Comparison of ENCODE assay signal across 22 cellular contexts in genomic region chr7:110983822-110984456, GRCh38.
DNase-seq lines count a peak whose midpoint lies in the region; ATAC-seq and TF ChIP-seq lines count a peak whose summit lies in the region.
"Had no signal": no experiment of that assay in that cellular context is flagged by ENCODE, and none has a peak within 500 bp of the region (broad histone marks: within the 10 kb centered on the region; RNA-seq: fewer than 3 reads in every experiment).

No MANE protein-coding gene starts in this region.

- H3K36me3 ChIP-seq in SK-N-SH (replicated peaks in 1 of 2; ENCODE audit: control insufficient read depth in 1 of 2, insufficient read depth in 2 of 2, low read length in 1 of 2) = no peaks in the 10 kb centered on the region
- H3K36me3 ChIP-seq: BLaER1 had no signal

- no peak overlapping the region for H3K27ac Mint-ChIP-seq in stimulated activated naive CD8-positive, alpha-beta T cell treated with anti-CD3 and anti-CD28 coated beads, Interleukin-15, amount 100 ng/mL, for 72 hours
- H3K27ac Mint-ChIP-seq: CD4-positive, CD25-positive, alpha-beta regulatory T cell had no signal

- POLR2A ChIA-PET in SK-N-SH (lab: Yijun Ruan, JAX) = no interaction called here

- H4K20me1 ChIP-seq in SK-N-SH (ENCODE audit: insufficient read depth) = no peaks in the 10 kb centered on the region
- H4K20me1 ChIP-seq: BLaER1 had no signal

- 27% methylated on average over 3 of the region's 3 CpGs for WGBS in SK-N-SH (ENCODE audit: low lambda C conversion rate)

- H3K27ac ChIP-seq in SK-N-SH (ENCODE audit: low read depth in 2 of 2, low read length in 1 of 2) = peak overlapping the region in 1 of 2 experiments; percentile 92; a peak in 2 of 4 replicates
- H3K27ac ChIP-seq: BLaER1, RWPE1 had no signal

- ATAC-seq in activated T-cell treated with anti-CD3 and anti-CD28 coated beads, Interleukin-2, amount 50 U/mL, for 4 hours = peak; percentile 38 to 43
- peak; percentile 56 for ATAC-seq in stimulated activated naive CD8-positive, alpha-beta T cell treated with anti-CD3 and anti-CD28 coated beads, Interleukin-15, amount 100 ng/mL, for 72 hours
- ATAC-seq: Panc1 had no signal

- TF ChIP-seq CTCF in SK-N-SH (IDR thresholded peaks at IDR 0.05) (no peak), epithelial cell of esophagus (IDR thresholded peaks at IDR 0.05; ENCODE audit: insufficient read depth, low read depth, low read length, missing control alignments) (no peak)

- no peak overlapping the region for H3K4me2 ChIP-seq in SK-N-SH
- H3K4me2 ChIP-seq: BLaER1 had no signal

- no peak overlapping the region for H2AFZ ChIP-seq in SK-N-SH (ENCODE audit: low read depth)

- no peak overlapping the region for H3K4me3 Mint-ChIP-seq in activated T-cell treated with anti-CD3 and anti-CD28 coated beads, Interleukin-2, amount 50 U/mL, for 4 hours
- no peak overlapping the region for H3K4me3 Mint-ChIP-seq in stimulated activated naive CD8-positive, alpha-beta T cell treated with anti-CD3 and anti-CD28 coated beads, Interleukin-15, amount 100 ng/mL, for 72 hours
- H3K4me3 Mint-ChIP-seq: CD4-positive, CD25-positive, alpha-beta regulatory T cell had no signal

- H3K36me3 Mint-ChIP-seq in activated T-cell treated with anti-CD3 and anti-CD28 coated beads, Interleukin-2, amount 50 U/mL, for 4 hours (ENCODE audit: insufficient read depth) = no peaks in the 10 kb centered on the region

- no peaks in the 10 kb centered on the region for H3K9me3 ChIP-seq in SK-N-SH
- H3K9me3 ChIP-seq: BLaER1 had no signal

- no peak overlapping the region for H3K9ac ChIP-seq in SK-N-SH
- H3K9ac ChIP-seq: BLaER1 had no signal

- peak; percentile 44; the same call in 1 of the 2 replicates for TF ChIP-seq RAD21 in SK-N-SH (IDR thresholded peaks at IDR 0.05; ENCODE audit: low read length)

- peak; percentile 43 to 100; a peak in 3 of 4 replicates for TF ChIP-seq EP300 in SK-N-SH (IDR thresholded peaks at IDR 0.05; ENCODE audit: borderline replicate concordance in 1 of 2, low read depth in 1 of 2, low read length in 1 of 2)

- H3F3A ChIP-seq in SK-N-SH (replicated peaks; ENCODE audit: insufficient read depth) = no peaks in the 10 kb centered on the region

- no peak overlapping the region for H3K4me3 ChIP-seq in SK-N-SH (ENCODE audit: low read depth in 2 of 2, low read length in 1 of 2)
- H3K4me3 ChIP-seq in epithelial cell of esophagus (ENCODE audit: low read length) = no peak overlapping the region
- H3K4me3 ChIP-seq: BLaER1 had no signal

- H3K9me2 ChIP-seq in SK-N-SH = no peaks in the 10 kb centered on the region

- CTCF ChIA-PET in SK-N-SH (lab: Yijun Ruan, JAX) = interaction anchor here (1.0 to 1.6 kb wide), 4 partner anchors 11 to 752 kb away, joined by 3 to 7 read pairs (median 3); no protein-coding TSS in a partner anchor

- no peaks in the 10 kb centered on the region for H3K27me3 Mint-ChIP-seq in activated T-cell treated with anti-CD3 and anti-CD28 coated beads, Interleukin-2, amount 50 U/mL, for 4 hours (ENCODE audit: low read depth)
- no peaks in the 10 kb centered on the region for H3K27me3 Mint-ChIP-seq in stimulated activated naive CD8-positive, alpha-beta T cell treated with anti-CD3 and anti-CD28 coated beads, Interleukin-15, amount 100 ng/mL, for 72 hours
- H3K27me3 Mint-ChIP-seq: CD4-positive, CD25-positive, alpha-beta regulatory T cell had no signal

- H3K9me3 Mint-ChIP-seq in activated T-cell treated with anti-CD3 and anti-CD28 coated beads, Interleukin-2, amount 50 U/mL, for 4 hours = no peaks in the 10 kb centered on the region
- H3K9me3 Mint-ChIP-seq in stimulated activated naive CD8-positive, alpha-beta T cell treated with anti-CD3 and anti-CD28 coated beads, Interleukin-15, amount 100 ng/mL, for 72 hours = no peaks in the 10 kb centered on the region

- no peaks in the 10 kb centered on the region for H3K27me3 ChIP-seq in SK-N-SH (ENCODE audit: insufficient read depth)
- H3K27me3 ChIP-seq: BLaER1 had no signal

- DNase-seq in activated T-cell treated with anti-CD3 and anti-CD28 coated beads, Interleukin-2, amount 50 U/mL, for 4 hours = no peak
- DNase-seq in activated T-cell treated with anti-CD3 and anti-CD28 coated beads for 4 hours = no peak
- peak; percentile 65 for DNase-seq in SK-N-SH
- peak; percentile 4 for DNase-seq in epithelial cell of esophagus (ENCODE audit: low read depth)
- no peak for DNase-seq in stimulated activated naive CD8-positive, alpha-beta T cell treated with anti-CD3 and anti-CD28 coated beads, Interleukin-15, amount 100 ng/mL, for 72 hours
- DNase-seq in NCI-H1105 treated with DMSO at 0.1 percent for 48 hours (lab: John Stamatoyannopoulos, UW) = no peak
- no peak for DNase-seq in NOMO-1 treated with DMSO at 0.1 percent for 48 hours (lab: John Stamatoyannopoulos, UW; ENCODE audit: unreplicated experiment)
- DNase-seq: CD4-positive, CD25-positive, alpha-beta regulatory T cell; DMS153; DND-41; NCI-H1048; NCI-H1436; NCI-H187; NCI-H2081 treated with DMSO at 0.1 percent for 48 hours; NCI-H2171; NCI-H226; NCI-H510A; NCI-H69; SHP77 treated with DMSO at 0.1 percent for 48 hours had no signal

- peaks cover 0 to 23% of the 10 kb centered on the region in 2 experiments; a peak in 2 of 4 replicates for H3K4me1 ChIP-seq in SK-N-SH (ENCODE audit: control insufficient read depth in 1 of 2, insufficient read depth in 2 of 2, low read depth in 1 of 2, low read length in 1 of 2)
- H3K4me1 ChIP-seq: BLaER1 had no signal

- no peaks in the 10 kb centered on the region for H3K79me2 ChIP-seq in SK-N-SH (ENCODE audit: insufficient read depth)

- peaks cover 6% of the 10 kb centered on the region for H3K4me1 Mint-ChIP-seq in activated T-cell treated with anti-CD3 and anti-CD28 coated beads, Interleukin-2, amount 50 U/mL, for 4 hours (ENCODE audit: low read depth)
- peaks cover 38% of the 10 kb centered on the region for H3K4me1 Mint-ChIP-seq in stimulated activated naive CD8-positive, alpha-beta T cell treated with anti-CD3 and anti-CD28 coated beads, Interleukin-15, amount 100 ng/mL, for 72 hours

TF ChIP-seq in SK-N-SH, 30 proteins besides CTCF, POLR2A, EP300 and RAD21 (continues in another document):
- TF ChIP-seq YY1 (IDR thresholded peaks at IDR 0.05; ENCODE audit: low read depth) (no peak), SMC3 (IDR thresholded peaks at IDR 0.05; ENCODE audit: low read depth, low read length) (no peak), GATA2 (CRISPR knock-in tag; IDR thresholded peaks at IDR 0.05) (peak; percentile 100), FOSL2 (IDR thresholded peaks at IDR 0.05; ENCODE audit: borderline replicate concordance, low read depth) (no peak), NFIC (IDR thresholded peaks at IDR 0.05; ENCODE audit: borderline replicate concordance) (peak; percentile 40; the same call in 1 of the 2 replicates), USF2 (IDR thresholded peaks at IDR 0.05; ENCODE audit: borderline replicate concordance, low read depth, low read length) (no peak), CHD2 (IDR thresholded peaks at IDR 0.05; ENCODE audit: low read length, partially characterized antibody) (peak; percentile 93), MAX (IDR thresholded peaks at IDR 0.05; ENCODE audit: low read depth) (no peak), GABPA (IDR thresholded peaks at IDR 0.05; ENCODE audit: low read depth) (no peak), PBX3 (IDR thresholded peaks at IDR 0.05) (peak; percentile 73), JUND (IDR thresholded peaks at IDR 0.05) (peak; percentile 46; the same call in 1 of the 2 replicates), SIN3A (IDR thresholded peaks at IDR 0.05; ENCODE audit: borderline replicate concordance, low read depth, low read length) (no peak), TEAD4 (IDR thresholded peaks at IDR 0.05; ENCODE audit: borderline replicate concordance, insufficient read depth) (peak; percentile 54; the same call in 1 of the 2 replicates), MXI1 (IDR thresholded peaks at IDR 0.05; ENCODE audit: low read depth, low read length) (peak; percentile 85; the same call in 1 of the 2 replicates), USF1 (IDR thresholded peaks at IDR 0.05; ENCODE audit: borderline replicate concordance, low read depth) (no peak), RFX5 (IDR thresholded peaks at IDR 0.05; ENCODE audit: low read length) (peak; percentile 55; the same call in 1 of the 2 replicates), FOXM1 (IDR thresholded peaks at IDR 0.05; ENCODE audit: low read depth) (no peak), ELF1 (IDR thresholded peaks at IDR 0.05) (no peak)

Comparison
In these comparisons a context has a peak if more than half of its experiments do, and no peak if none do; other contexts are left out.
1. DNase-seq: peak in SK-N-SH (single experiment) and epithelial cell of esophagus (single experiment); none in activated T-cell treated with anti-CD3 and anti-CD28 coated beads, Interleukin-2, amount 50 U/mL, for 4 hours (single experiment), activated T-cell treated with anti-CD3 and anti-CD28 coated beads for 4 hours (single experiment), stimulated activated naive CD8-positive, alpha-beta T cell treated with anti-CD3 and anti-CD28 coated beads, Interleukin-15, amount 100 ng/mL, for 72 hours (0 of 2), NCI-H1105 treated with DMSO at 0.1 percent for 48 hours (single experiment) and NOMO-1 treated with DMSO at 0.1 percent for 48 hours (single experiment).